ENCODE assay signal across 16 cellular contexts in genomic region chr6:25083784-25084507, GRCh38.
DNase-seq lines count a peak whose midpoint lies in the region; ATAC-seq and TF ChIP-seq lines count a peak whose summit lies in the region.
"Had no signal": no experiment of that assay in that cellular context is flagged by ENCODE, and none has a peak within 500 bp of the region (broad histone marks: within the 10 kb centered on the region; RNA-seq: fewer than 3 reads in every experiment).

No MANE protein-coding gene starts in this region.

- DNase-seq in T-helper 1 cell (no peak), WTC11 (ENCODE audit: low spot score) (no peak), right lobe of liver (peak in 2 of 3 donors; percentile 31 to 79), activated gamma-delta T cell treated with Interleukin-2 at 50 U/mL for 16 hours (no peak), nephron progenitor cell (no peak)
- DNase-seq: C1 segment of cervical spinal cord, DMS153, NCI-H1436, NCI-H2081 treated with DMSO at 0.1 percent for 48 hours, NCI-H526 had no signal

- intact Hi-C loops in right lobe of liver (cut with DNase I), result no loop called here

- H3K4me3 Mint-ChIP-seq in T-helper 1 cell treated with Interleukin-12 subunit alpha and Interleukin-12 subunit beta and Interleukin-4 antibody, amounts not matched to agents 30 μg/mL and 1 μg/mL, for 36 hours, result no peak overlapping the region
- H3K4me3 Mint-ChIP-seq in WTC11 (no peak overlapping the region), nephron progenitor cell (no peak overlapping the region)

- H3K4me1 ChIP-seq in right lobe of liver, result peaks cover 0 to 35% (median 12%) of the 10 kb centered on the region in 4 donors
- H3K4me1 ChIP-seq: SJSA1 had no signal

- peaks cover 0 to 6% (median 0%) of the 10 kb centered on the region in 4 donors for H3K36me3 ChIP-seq in right lobe of liver
- H3K36me3 ChIP-seq: SJSA1 had no signal

- H3K27me3 ChIP-seq in right lobe of liver, result no peaks in the 10 kb centered on the region
- H3K27me3 ChIP-seq: SJSA1 had no signal

- H3K27ac Mint-ChIP-seq in T-helper 1 cell treated with Interleukin-12 subunit alpha and Interleukin-12 subunit beta and Interleukin-4 antibody, amounts not matched to agents 30 μg/mL and 1 μg/mL, for 36 hours, result peak overlapping the region; percentile 16
- H3K27ac Mint-ChIP-seq in WTC11, result no peak overlapping the region
- H3K27ac Mint-ChIP-seq in nephron progenitor cell, result no peak overlapping the region

- POLR2A ChIA-PET in WTC11 (lab: Charles Lee), result no interaction called here

- peaks cover 9% of the 10 kb centered on the region for H3K4me1 Mint-ChIP-seq in T-helper 1 cell treated with Interleukin-12 subunit alpha and Interleukin-12 subunit beta and Interleukin-4 antibody, amounts not matched to agents 30 μg/mL and 1 μg/mL, for 36 hours (ENCODE audit: low read depth)
- H3K4me1 Mint-ChIP-seq in WTC11, result peaks cover 19% of the 10 kb centered on the region
- H3K4me1 Mint-ChIP-seq in nephron progenitor cell, result no peaks in the 10 kb centered on the region

- H3K4me3 ChIP-seq in right lobe of liver, result peak overlapping the region in 2 of 3 donors; percentile 12 to 14
- H3K4me3 ChIP-seq: SJSA1 had no signal

- no peak for ATAC-seq in WTC11
- peak; percentile 85 to 95 (median 90) for ATAC-seq in right lobe of liver
- ATAC-seq in GM18861 (IDR thresholded peaks at IDR 0.05; ENCODE audit: unreplicated experiment), result no peak
- ATAC-seq: HCT116 had no signal

- 34% methylated on average over 13 of the region's 15 CpGs for WGBS in right lobe of liver (ENCODE audit: insufficient coverage, low coverage, low lambda C conversion rate, missing lambda C conversion rate)

- no peaks in the 10 kb centered on the region for H3K27me3 Mint-ChIP-seq in T-helper 1 cell treated with Interleukin-12 subunit alpha and Interleukin-12 subunit beta and Interleukin-4 antibody, amounts not matched to agents 30 μg/mL and 1 μg/mL, for 36 hours (ENCODE audit: low read depth)
- H3K27me3 Mint-ChIP-seq in WTC11 (ENCODE audit: low read depth) (no peaks in the 10 kb centered on the region), nephron progenitor cell (ENCODE audit: low read depth, poor library complexity) (no peaks in the 10 kb centered on the region)

- CTCF ChIA-PET in WTC11 (lab: Charles Lee), result no interaction called here

- no peaks in the 10 kb centered on the region for H3K9me3 Mint-ChIP-seq in T-helper 1 cell treated with Interleukin-12 subunit alpha and Interleukin-12 subunit beta and Interleukin-4 antibody, amounts not matched to agents 30 μg/mL and 1 μg/mL, for 36 hours
- H3K9me3 Mint-ChIP-seq in WTC11 (no peaks in the 10 kb centered on the region), nephron progenitor cell (no peaks in the 10 kb centered on the region)

- TF ChIP-seq POLR2A in right lobe of liver (IDR thresholded peaks at IDR 0.05), result peak; percentile 31

- H3K9me3 ChIP-seq in right lobe of liver, result no peaks in the 10 kb centered on the region
- H3K9me3 ChIP-seq: SJSA1 had no signal

- H3K36me3 Mint-ChIP-seq in T-helper 1 cell treated with Interleukin-12 subunit alpha and Interleukin-12 subunit beta and Interleukin-4 antibody, amounts not matched to agents 30 μg/mL and 1 μg/mL, for 36 hours (ENCODE audit: low read depth), result peaks cover 32% of the 10 kb centered on the region
- H3K36me3 Mint-ChIP-seq in WTC11, result no peaks in the 10 kb centered on the region
- no peaks in the 10 kb centered on the region for H3K36me3 Mint-ChIP-seq in nephron progenitor cell (ENCODE audit: low read depth)

- H3K27ac ChIP-seq in 22Rv1 (peak overlapping the region; percentile 47), right lobe of liver (peak overlapping the region; percentile 69 to 92 (median 87))
- H3K27ac ChIP-seq: RWPE1, SJSA1 had no signal

- TF ChIP-seq CTCF in 22Rv1 (IDR thresholded peaks at IDR 0.05) (no peak), WTC11 (IDR thresholded peaks at IDR 0.05) (no peak), right lobe of liver (IDR thresholded peaks at IDR 0.05) (no peak), nephron progenitor cell (IDR thresholded peaks at IDR 0.05) (no peak)

TF ChIP-seq in WTC11, 78 proteins besides CTCF, POLR2A, EP300 and RAD21:
- no peak for TF ChIP-seq ZNF671 (CRISPR knock-in tag; IDR thresholded peaks at IDR 0.05)
- peak; percentile 58 for TF ChIP-seq GABPB1 (CRISPR knock-in tag; IDR thresholded peaks at IDR 0.05)

Comparison
In these comparisons a context has a peak if more than half of its experiments do, and no peak if none do; other contexts are left out.
1. DNase-seq: peak in right lobe of liver (2 of 3); none in T-helper 1 cell (0 of 5), WTC11 (single experiment), activated gamma-delta T cell treated with Interleukin-2 at 50 U/mL for 16 hours (single experiment) and nephron progenitor cell (single experiment).
2. ATAC-seq: peak in right lobe of liver (4 of 4); none in WTC11 (single experiment) and GM18861 (single experiment).